Comparison of ENCODE assay signal across 27 cellular contexts in genomic region chr7:159165352-159165751, GRCh38.
"Had no signal": no experiment of that assay in that cellular context is flagged by ENCODE, and none has a peak within 500 bp of the region (broad histone marks: within the 10 kb centered on the region; RNA-seq: fewer than 3 reads in every experiment).

No MANE protein-coding gene starts in this region.

- FAIRE-seq: urothelium cell line had no signal

- H3K9me3 ChIP-seq: suprapubic skin, testis, thoracic aorta, thyroid gland, tibial artery, transverse colon, upper lobe of right lung, uterus, vagina had no signal

- H3K36me3 ChIP-seq: stomach, suprapubic skin, thoracic aorta, thyroid gland, tibial artery, tibial nerve, transverse colon, upper lobe of left lung, upper lobe of right lung, uterus, vagina had no signal

- DNase-seq: stimulated activated CD4-positive, alpha-beta T cell treated with anti-CD3 and anti-CD28 coated beads, Interleukin-2, amount 100 ng/mL, for 48 hours; stimulated activated CD4-positive, alpha-beta T cell treated with anti-CD3 and anti-CD28 coated beads, Interleukin-4, amount 100 ng/mL, for 1 hour; stimulated activated CD4-positive, alpha-beta T cell treated with anti-CD3 and anti-CD28 coated beads, Interleukin-4, amount 100 ng/mL, for 24 hours; stimulated activated CD4-positive, alpha-beta T cell treated with anti-CD3 and anti-CD28 coated beads, Interleukin-4, amount 100 ng/mL, for 4 hours; stimulated activated CD8-positive, alpha-beta memory T cell treated with anti-CD3 and anti-CD28 coated beads, Interleukin-4, amount 100 ng/mL, for 48 hours; stimulated activated naive B cell treated with anti-CD40 and anti-IgM and Interleukin-4, amounts not matched to agents 10 μg/mL and 1 μg/mL and 100 μg/mL, for 72 hours; stimulated activated naive CD4-positive, alpha-beta T cell; stimulated activated naive CD4-positive, alpha-beta T cell treated with Interleukin-2 at 50 U/mL for 16 hours; stimulated activated naive CD8-positive, alpha-beta T cell treated with anti-CD3 and anti-CD28 coated beads, Interleukin-15, amount 100 ng/mL, for 72 hours; stimulated activated naive CD8-positive, alpha-beta T cell treated with anti-CD3 and anti-CD28 coated beads, Interleukin-15, Interleukin-2, amounts not matched to agents 100 U/mL and 50 U/mL, for 24 hours; stomach; substantia nigra; testis; thyroid gland; tibial artery; transverse colon; trophoblast cell; upper lobe of left lung; upper lobe of right lung; uterus had no signal

- H3K4me3 ChIP-seq: stomach, suprapubic skin, testis, thoracic aorta, thyroid gland, tibial artery, tibial nerve, transverse colon, upper lobe of left lung, upper lobe of right lung, uterus, vagina had no signal

- H3K27ac ChIP-seq: stomach, suprapubic skin, testis, thoracic aorta, thyroid gland, tibial artery, tibial nerve, transverse colon, upper lobe of left lung, upper lobe of right lung, uterus, vagina had no signal

- ATAC-seq: stimulated activated effector memory CD8-positive, alpha-beta T cell treated with anti-CD3 and anti-CD28 coated beads, Interleukin-12 subunit alpha, Interleukin-12 subunit beta, amount 100 ng/mL, for 72 hours; stimulated activated memory B cell treated with anti-CD40 and anti-IgM and Interleukin-4, amounts not matched to agents 10 μg/mL and 1 μg/mL and 100 μg/mL, for 72 hours; stimulated activated naive B cell treated with anti-CD40 and anti-IgM and Interleukin-4, amounts not matched to agents 10 μg/mL and 1 μg/mL and 100 μg/mL, for 72 hours; stimulated activated naive CD8-positive, alpha-beta T cell treated with anti-CD3 and anti-CD28 coated beads, Interleukin-15, amount 100 ng/mL, for 72 hours; stimulated activated naive CD8-positive, alpha-beta T cell treated with anti-CD3 and anti-CD28 coated beads, Interleukin-15, Interleukin-2, amounts not matched to agents 100 U/mL and 50 U/mL, for 24 hours had no signal

- H3K4me1 ChIP-seq: stomach, suprapubic skin, testis, thyroid gland, tibial artery, tibial nerve, transverse colon, upper lobe of left lung, upper lobe of right lung, uterus, vagina had no signal

- H3K27me3 ChIP-seq: stomach, suprapubic skin, testis, thyroid gland, tibial artery, tibial nerve, transverse colon, upper lobe of left lung, upper lobe of right lung, uterus, vagina had no signal
